14 cellular contexts compared by ENCODE assay signal in genomic region chr20:40494238-40494637, GRCh38.
DNase-seq lines count a peak whose midpoint lies in the region; ATAC-seq and TF ChIP-seq lines count a peak whose summit lies in the region.
"Had no signal": no experiment of that assay in that cellular context is flagged by ENCODE, and none has a peak within 500 bp of the region (broad histone marks: within the 10 kb centered on the region; RNA-seq: fewer than 3 reads in every experiment).

No MANE protein-coding gene starts in this region.

- H3K9me3 ChIP-seq in heart left ventricle (no peaks in the 10 kb centered on the region), right atrium auricular region (no peaks in the 10 kb centered on the region), lung (ENCODE audit: control insufficient read depth in 2 of 2, insufficient read depth in 1 of 2, low read length in 1 of 2) (peaks cover 0 to 3% of the 10 kb centered on the region in 2 donors), HAP-1 (no peaks in the 10 kb centered on the region)
- H3K9me3 ChIP-seq: A549 had no signal

- H3K4me1 ChIP-seq in heart left ventricle (peaks cover 0 to 61% (median 0%) of the 10 kb centered on the region in 12 donors), right atrium auricular region (no peaks in the 10 kb centered on the region), lung (ENCODE audit: control insufficient read depth in 2 of 2, insufficient read depth in 2 of 2, low read length in 2 of 2) (peaks cover 0 to 2% of the 10 kb centered on the region in 2 donors), HAP-1 (no peaks in the 10 kb centered on the region)
- H3K4me1 ChIP-seq: A549 had no signal

- ATAC-seq in heart left ventricle: peak in 3 of 4 donors; percentile 29 to 42 (median 37)
- no peak for ATAC-seq in lung (ENCODE audit: insufficient read depth, low FRiP score)
- ATAC-seq: A549; stimulated activated memory B cell treated with anti-CD40 and anti-IgM and Interleukin-4, amounts not matched to agents 10 μg/mL and 1 μg/mL and 100 μg/mL, for 72 hours had no signal

- intact Hi-C loops in heart left ventricle (cut with DNase I): no loop called here
- intact Hi-C loops in dendritic cell treated with granulocyte-macrophage colony-stimulating factor and Interleukin-4, amounts not matched to agents 40 ng/mL and 50 ng/mL, for 4 days (cut with micrococcal nuclease): no loop called here

- in situ Hi-C loops in HAP-1 (cut with MboI; ENCODE audit: low sequenced_read_pairs): no loop called here

- no peaks in the 10 kb centered on the region for H3K27me3 Mint-ChIP-seq in dendritic cell treated with granulocyte-macrophage colony-stimulating factor and Interleukin-4, amounts not matched to agents 40 ng/mL and 50 ng/mL, for 4 days

- H3K27ac Mint-ChIP-seq in dendritic cell treated with granulocyte-macrophage colony-stimulating factor and Interleukin-4, amounts not matched to agents 40 ng/mL and 50 ng/mL, for 4 days: peak overlapping the region; percentile 61
- H3K27ac Mint-ChIP-seq: CD4-positive, alpha-beta T cell; stimulated activated memory B cell treated with anti-CD40 and anti-IgM and Interleukin-4, amounts not matched to agents 10 μg/mL and 1 μg/mL and 100 μg/mL, for 72 hours; T-helper 2 cell treated with Interferon-gamma antibody and Interleukin-4, amounts not matched to agents 5 μg/mL and 100 μg/mL, for 36 hours had no signal

- H3K4me1 Mint-ChIP-seq in dendritic cell treated with granulocyte-macrophage colony-stimulating factor and Interleukin-4, amounts not matched to agents 40 ng/mL and 50 ng/mL, for 4 days (ENCODE audit: low read depth): peaks cover 72% of the 10 kb centered on the region

- H3K4me3 Mint-ChIP-seq in dendritic cell treated with granulocyte-macrophage colony-stimulating factor and Interleukin-4, amounts not matched to agents 40 ng/mL and 50 ng/mL, for 4 days: no peak overlapping the region
- H3K4me3 Mint-ChIP-seq: CD4-positive, alpha-beta T cell; stimulated activated memory B cell treated with anti-CD40 and anti-IgM and Interleukin-4, amounts not matched to agents 10 μg/mL and 1 μg/mL and 100 μg/mL, for 72 hours; T-helper 2 cell treated with Interferon-gamma antibody and Interleukin-4, amounts not matched to agents 5 μg/mL and 100 μg/mL, for 36 hours had no signal

- H3K36me3 ChIP-seq in heart left ventricle: no peaks in the 10 kb centered on the region
- no peaks in the 10 kb centered on the region for H3K36me3 ChIP-seq in right atrium auricular region
- H3K36me3 ChIP-seq in lung (ENCODE audit: control insufficient read depth in 2 of 2, insufficient read depth in 2 of 2, low read length in 2 of 2): no peaks in the 10 kb centered on the region
- no peaks in the 10 kb centered on the region for H3K36me3 ChIP-seq in HAP-1 (replicated peaks)

- H3K9me3 Mint-ChIP-seq in dendritic cell treated with granulocyte-macrophage colony-stimulating factor and Interleukin-4, amounts not matched to agents 40 ng/mL and 50 ng/mL, for 4 days: no peaks in the 10 kb centered on the region
- H3K9me3 Mint-ChIP-seq: CD4-positive, alpha-beta T cell; T-helper 2 cell treated with Interferon-gamma antibody and Interleukin-4, amounts not matched to agents 5 μg/mL and 100 μg/mL, for 36 hours had no signal

- peak in 4 of 5 donors; percentile 28 to 47 (median 32) for DNase-seq in heart left ventricle
- no peak for DNase-seq in right atrium auricular region (ENCODE audit: low spot score)
- DNase-seq in lung (ENCODE audit: low spot score): peak; percentile 41
- no peak for DNase-seq in HAP-1 (ENCODE audit: low spot score in 2 of 2)
- no peak for DNase-seq in epidermal melanocyte (ENCODE audit: insufficient read length, low spot score)
- no peak for DNase-seq in GM19238 (ENCODE audit: insufficient read length, low spot score)
- no peak for DNase-seq in Kasumi-1 (lab: John Stamatoyannopoulos, UW)
- DNase-seq: CD4-positive, alpha-beta T cell; NCI-H2171 treated with DMSO at 0.1 percent for 48 hours; NCI-H82 had no signal

- no peaks in the 10 kb centered on the region for H3K36me3 Mint-ChIP-seq in dendritic cell treated with granulocyte-macrophage colony-stimulating factor and Interleukin-4, amounts not matched to agents 40 ng/mL and 50 ng/mL, for 4 days (ENCODE audit: low read depth)
- H3K36me3 Mint-ChIP-seq: stimulated activated memory B cell treated with anti-CD40 and anti-IgM and Interleukin-4, amounts not matched to agents 10 μg/mL and 1 μg/mL and 100 μg/mL, for 72 hours had no signal

- H3K27me3 ChIP-seq in heart left ventricle: peaks cover 0 to 4% (median 0%) of the 10 kb centered on the region in 9 donors
- H3K27me3 ChIP-seq in right atrium auricular region: no peaks in the 10 kb centered on the region
- no peaks in the 10 kb centered on the region for H3K27me3 ChIP-seq in lung (ENCODE audit: control insufficient read depth, insufficient read depth)
- H3K27me3 ChIP-seq in HAP-1 (ENCODE audit: low read depth): no peaks in the 10 kb centered on the region

- 77 to 87% (median 79%) methylated on average over 3 of the region's 3 CpGs for WGBS in heart left ventricle, 4 donors
- 46 to 61% methylated on average over 3 of the region's 3 CpGs for WGBS in lung, 2 donors

- H3K4me3 ChIP-seq in heart left ventricle (no peak overlapping the region), right atrium auricular region (no peak overlapping the region), lung (no peak overlapping the region), HAP-1 (no peak overlapping the region)
- H3K4me3 ChIP-seq: A549 had no signal

- H3K27ac ChIP-seq in heart left ventricle: peak overlapping the region in 1 of 12 donors; percentile 85
- peak overlapping the region in 1 of 2 donors; percentile 8 for H3K27ac ChIP-seq in right atrium auricular region
- H3K27ac ChIP-seq in lung (ENCODE audit: low read depth in 1 of 2, low read length in 1 of 2): no peak overlapping the region
- H3K27ac ChIP-seq: A549 had no signal

- TF ChIP-seq POLR2A in heart left ventricle (IDR thresholded peaks at IDR 0.05): no peak

- TF ChIP-seq CTCF in heart left ventricle (IDR thresholded peaks at IDR 0.05) (no peak), right atrium auricular region (IDR thresholded peaks at IDR 0.05) (no peak), lung (IDR thresholded peaks at IDR 0.05; ENCODE audit: control extremely low read depth, extremely low read depth) (no peak)

Comparison
In these comparisons a context has a peak if more than half of its experiments do, and no peak if none do; other contexts are left out.
1. DNase-seq: peak in heart left ventricle (4 of 5) and lung (single experiment); none in right atrium auricular region (single experiment), HAP-1 (0 of 2), epidermal melanocyte (single experiment), GM19238 (single experiment) and Kasumi-1 (0 of 2).